In the genomic region with DNA sequence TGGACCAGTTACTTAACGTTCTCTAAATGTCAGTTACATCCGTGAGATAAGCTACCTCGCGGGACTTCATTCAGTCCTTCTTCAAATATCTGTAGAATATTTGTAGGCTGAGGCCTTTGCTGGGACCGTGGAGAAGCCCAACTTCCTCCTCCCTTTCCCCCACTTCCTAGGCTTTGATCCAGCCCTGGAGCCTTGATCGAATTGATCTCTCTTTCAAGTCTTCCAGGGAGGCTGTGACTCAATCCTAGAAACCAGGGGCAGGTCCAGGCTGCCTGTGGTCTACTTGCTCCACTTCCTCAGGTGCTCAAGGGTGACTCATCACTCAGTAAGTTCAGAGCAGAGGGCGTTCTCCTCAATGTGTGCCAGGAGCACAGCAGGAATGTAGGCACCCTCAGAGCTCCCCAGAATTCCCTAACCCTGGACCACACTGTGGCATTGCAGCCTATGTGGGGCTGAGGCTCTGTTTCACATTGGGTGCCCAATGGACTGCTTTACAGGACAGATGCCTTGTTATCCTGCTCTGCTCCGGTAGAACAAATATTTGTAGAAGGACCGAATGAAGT, we compare ENCODE assay signal across 8 cellular contexts. TPM values are rescaled to one million over a fixed set of nuclear protein-coding genes. Genes with fewer than 3 reads are reported as not detected.
DNase-seq lines count a peak whose midpoint lies in the region; ATAC-seq, FAIRE-seq and TF ChIP-seq lines count a peak whose summit lies in the region.

No MANE protein-coding gene starts in this region.

- H3K27ac Mint-ChIP-seq in GM23338: no peak overlapping the region

- peaks cover 5% of the 10 kb centered on the region for H3K27me3 Mint-ChIP-seq in GM23338 (ENCODE audit: insufficient read depth, low read depth, poor library complexity)

- H3K4me3 ChIP-seq in GM23338 (no peak overlapping the region), OCI-LY1 (ENCODE audit: low read depth, low read length, poor library complexity, severe bottlenecking) (no peak overlapping the region), H1 (ENCODE audit: extremely low read depth in 1 of 4, insufficient read depth in 2 of 4, low read depth in 3 of 4, low read length in 4 of 4) (no peak overlapping the region)

- no peak overlapping the region for H2BK120ac ChIP-seq in H1 (replicated peaks; ENCODE audit: low read depth, low read length)

- H3K9ac ChIP-seq in OCI-LY1 (ENCODE audit: low read length) (no peak overlapping the region), H1 (replicated peaks in 1 of 4; ENCODE audit: extremely low read depth in 1 of 4, low read depth in 3 of 4, low read length in 3 of 4) (no peak overlapping the region)

- H3K23ac ChIP-seq in H1 (ENCODE audit: insufficient read length): no peak overlapping the region

- H3K4me3 Mint-ChIP-seq in GM23338: no peak overlapping the region

- no peak for TF ChIP-seq EP300 in H1 (IDR thresholded peaks at IDR 0.05; ENCODE audit: borderline replicate concordance in 1 of 2, low read depth in 2 of 2, low read length in 2 of 2)

- no peak overlapping the region for H3K18ac ChIP-seq in H1 (ENCODE audit: extremely low read depth, low read length)

- no peak for TF ChIP-seq RAD21 in H1 (IDR thresholded peaks at IDR 0.05 in 1 of 2, conservative IDR thresholded peaks at IDR 0.05 in 1 of 2; ENCODE audit: low read depth in 2 of 2, low read length in 2 of 2)

- H2BK15ac ChIP-seq in H1 (ENCODE audit: low read length): no peak overlapping the region

- H3K36me3 Mint-ChIP-seq in GM23338 (ENCODE audit: low read depth): 0 out of 3 replicates have a peak, but pooled peaks cover 2% of the 10 kb centered on the region

- H3K9me3 ChIP-seq in OCI-LY1 (ENCODE audit: low read length) (no peaks in the 10 kb centered on the region), H1 (ENCODE audit: insufficient read depth in 2 of 2, low read depth in 1 of 2, low read length in 1 of 2) (no peaks in the 10 kb centered on the region)

- H2AFZ ChIP-seq in GM23338 (0 out of 2 replicates have a peak overlapping the region, but pooled peaks have one; percentile 59), OCI-LY1 (ENCODE audit: low read length) (no peak overlapping the region), H1 (ENCODE audit: low read length) (peak overlapping the region; percentile 72; the same call in 1 of the 2 replicates)

- DNase-seq in GM04504 (ENCODE audit: low read depth) (peak; percentile 48), GM23338 (ENCODE audit: low spot score) (no peak), H1 (ENCODE audit: low read depth in 1 of 2, low spot score in 2 of 2) (no peak), NCI-H128 (lab: John Stamatoyannopoulos, UW; ENCODE audit: unreplicated experiment) (no peak), NCI-H82 treated with DMSO at 0.1 percent for 48 hours (lab: John Stamatoyannopoulos, UW; ENCODE audit: unreplicated experiment) (no peak)
- peak; percentile 27 for DNase-seq in stimulated activated CD4-positive, alpha-beta T cell treated with anti-CD3 and anti-CD28 coated beads, Interleukin-4, amount 100 ng/mL, for 24 hours
- DNase-seq in central memory CD4-positive, alpha-beta T cell: no peak

- POLR2A ChIA-PET in H1 (lab: Charles Lee; ENCODE audit: partially characterized antibody): interaction anchor here (1.1 to 3.9 kb wide), 2 partner anchors 10 to 11 kb away, joined by 3 to 20 read pairs; a partner anchor contains a TSS

- H4K8ac ChIP-seq in H1 (ENCODE audit: extremely low read depth, insufficient read depth, low read length): no peak overlapping the region

- no peak overlapping the region for H4K5ac ChIP-seq in H1 (ENCODE audit: insufficient read length, low read depth, low read length)

- H2AK5ac ChIP-seq in H1 (ENCODE audit: low read depth, low read length): 0 out of 2 replicates have a peak overlapping the region, but pooled peaks have one; percentile 3

- H3K9me3 Mint-ChIP-seq in GM23338: peaks cover 2% of the 10 kb centered on the region; the same call in 2 of the 3 replicates

- H3K4me2 ChIP-seq in GM23338: no peak overlapping the region
- H3K4me2 ChIP-seq in OCI-LY1 (ENCODE audit: low read length): no peak overlapping the region
- H3K4me2 ChIP-seq in H1 (ENCODE audit: insufficient read depth in 1 of 2, low read depth in 2 of 2, low read length in 2 of 2): no peak overlapping the region

- H3K9me2 ChIP-seq in GM23338 (ENCODE audit: insufficient read depth) (no peaks in the 10 kb centered on the region), OCI-LY1 (ENCODE audit: low read depth, low read length) (no peaks in the 10 kb centered on the region)

- CTCF ChIA-PET in H1 (lab: Charles Lee; ENCODE audit: partially characterized antibody): interaction anchor here (1.2 kb wide), 1 partner anchor 25 kb away, joined by 3 read pairs; no protein-coding TSS in a partner anchor

- H3K56ac ChIP-seq in H1 (replicated peaks; ENCODE audit: insufficient read length, low read depth, low read length): no peak overlapping the region

- no peak overlapping the region for H3K4ac ChIP-seq in H1 (replicated peaks; ENCODE audit: insufficient read length, low read depth, low read length)

- no peak overlapping the region for H3K14ac ChIP-seq in H1 (ENCODE audit: insufficient read length)

- no peaks in the 10 kb centered on the region for H3K79me1 ChIP-seq in H1 (ENCODE audit: low read depth, low read length)

- H3K27me3 ChIP-seq in GM23338 (ENCODE audit: insufficient read depth) (no peaks in the 10 kb centered on the region), OCI-LY1 (ENCODE audit: insufficient read depth, low read length) (no peaks in the 10 kb centered on the region), H1 (replicated peaks in 1 of 4; ENCODE audit: control insufficient read depth in 3 of 4, extremely low read depth in 1 of 4, insufficient read depth in 3 of 4, low read length in 3 of 4) (no peaks in the 10 kb centered on the region)

- no peak for FAIRE-seq in H1 (lab: Jason Lieb, UNC)

- H3K23me2 ChIP-seq in H1 (ENCODE audit: low read depth, low read length): peaks cover 3% of the 10 kb centered on the region; the same call in 1 of the 2 replicates

- H2BK5ac ChIP-seq in H1 (ENCODE audit: low read depth, low read length): 0 out of 2 replicates have a peak overlapping the region, but pooled peaks have one; percentile 0

- ATAC-seq in GM23338: 0 out of 3 replicates have a peak, but pooled peaks have one; percentile 25

- H3K27ac ChIP-seq in GM23338 (ENCODE audit: low read depth): no peak overlapping the region
- H3K27ac ChIP-seq in OCI-LY1 (ENCODE audit: low read depth, low read length, poor library complexity, severe bottlenecking): peak overlapping the region; percentile 10
- no peak overlapping the region for H3K27ac ChIP-seq in H1 (ENCODE audit: low read depth, low read length)

- H4K91ac ChIP-seq in H1 (replicated peaks; ENCODE audit: insufficient read length, low read length): no peak overlapping the region

- H3K79me2 ChIP-seq in GM23338 (replicated peaks; ENCODE audit: insufficient read depth): no peaks in the 10 kb centered on the region
- no peaks in the 10 kb centered on the region for H3K79me2 ChIP-seq in OCI-LY1 (ENCODE audit: insufficient read depth, low read length)
- H3K79me2 ChIP-seq in H1 (ENCODE audit: control insufficient read depth in 1 of 2, insufficient read depth in 2 of 2, low read length in 2 of 2): no peaks in the 10 kb centered on the region

- H2BK12ac ChIP-seq in H1 (ENCODE audit: low read depth, low read length): no peak overlapping the region

- TF ChIP-seq CTCF in GM23338 (conservative IDR thresholded peaks at IDR 0.05; ENCODE audit: low read depth in 2 of 2): no peak
- no peak for TF ChIP-seq CTCF in OCI-LY1 (IDR thresholded peaks at IDR 0.05; ENCODE audit: low read length)
- TF ChIP-seq CTCF in H1 (IDR thresholded peaks at IDR 0.05; ENCODE audit: control extremely low read depth in 1 of 3, insufficient read depth in 1 of 3, low read depth in 1 of 3, low read length in 3 of 3): no peak

- H3F3A ChIP-seq in GM23338 (replicated peaks; ENCODE audit: low read depth) (no peaks in the 10 kb centered on the region), OCI-LY1 (ENCODE audit: insufficient read depth, low read length) (no peaks in the 10 kb centered on the region)

- H3K36me3 ChIP-seq in GM23338 (ENCODE audit: insufficient read depth) (no peaks in the 10 kb centered on the region), OCI-LY1 (ENCODE audit: insufficient read depth, low read length) (no peaks in the 10 kb centered on the region), H1 (ENCODE audit: control insufficient read depth in 2 of 4, insufficient read depth in 4 of 4, low read length in 3 of 4) (no peaks in the 10 kb centered on the region)

- no peak overlapping the region for H2BK20ac ChIP-seq in H1 (ENCODE audit: low read length)

- no peak for TF ChIP-seq POLR2A in H1 (IDR thresholded peaks at IDR 0.05; ENCODE audit: control extremely low read depth in 1 of 2, low read depth in 2 of 2, low read length in 2 of 2)

- H3K4me1 Mint-ChIP-seq in GM23338: peaks cover 3% of the 10 kb centered on the region; the same call in 1 of the 3 replicates

- 86% methylated on average over 9 of the region's 9 CpGs; no CpG with 5 or more reads in 1 of the 2 experiments for WGBS in H1 (ENCODE audit: extremely low coverage in 1 of 2, insufficient coverage in 1 of 2, insufficient read length in 1 of 2, insufficient replicate concordance in 2 of 2, low coverage in 1 of 2, low lambda C conversion rate in 2 of 2, missing lambda C conversion rate in 1 of 2), 2 experiments

- no peaks in the 10 kb centered on the region for H3K4me1 ChIP-seq in GM23338 (ENCODE audit: insufficient read depth)
- peaks cover 22% of the 10 kb centered on the region for H3K4me1 ChIP-seq in OCI-LY1 (ENCODE audit: insufficient read depth, low read length, severe bottlenecking)
- H3K4me1 ChIP-seq in H1 (replicated peaks in 1 of 4; ENCODE audit: control insufficient read depth in 3 of 4, insufficient read depth in 4 of 4, low read length in 3 of 4): no peaks in the 10 kb centered on the region

- H4K20me1 ChIP-seq in GM23338 (replicated peaks; ENCODE audit: insufficient read depth) (no peaks in the 10 kb centered on the region), OCI-LY1 (ENCODE audit: insufficient read depth, low read length) (no peaks in the 10 kb centered on the region), H1 (replicated peaks in 1 of 2; ENCODE audit: control insufficient read depth in 1 of 2, insufficient read depth in 2 of 2, low read length in 2 of 2) (no peaks in the 10 kb centered on the region)

RNA-seq across cellular contexts. Expression of a gene that starts 11.2 kb away (rescaled TPM):
- 63.0 and 70.9 TPM in 2 replicates for total RNA-seq in GM23338 (2014; rRNA removed; shearing (Covaris generic))
- polyA plus RNA-seq in GM23338 (2016; fragmentation: Nextera tagmentation; extraction: Ambion mirVana) (50.2 and 60.2 TPM in 2 replicates), H1 (2011; rRNA removed) (10.2 and 16.2 TPM in 2 replicates)
- total RNA-seq in H1 (2021; fragmentation: NEBNext Ultra II Directional; extraction: Animal tissue kit (Norgen Biotek cat#: 25700)): 33.2 and 49.0 TPM in 2 replicates
- polyA plus RNA-seq in H1 (2011; cell fraction: cytosol; rRNA removed): 20.7 TPM
- 6.0 TPM for polyA plus RNA-seq in H1 (2011; cell fraction: nucleus; rRNA removed)
- 17.0 to 42.4 TPM (median 19.0 TPM) in 4 replicates for polyA plus RNA-seq in H1 (2012, experiment 1 of 2)
- polyA plus RNA-seq in H1 (2012, experiment 2 of 2): 8.8 TPM
- polyA plus RNA-seq in H1 (2013, experiment 1 of 2): 28.9 TPM
- 34.3 TPM for polyA plus RNA-seq in H1 (2013, experiment 2 of 2)
- 14.8 and 30.1 TPM in 2 replicates for polyA minus RNA-seq in H1 (2011; rRNA and poly(A)+ RNA removed)
- 13.4 TPM for polyA minus RNA-seq in H1 (2011; cell fraction: cytosol; rRNA and poly(A)+ RNA removed)
- 9.7 TPM for polyA minus RNA-seq in H1 (2011; cell fraction: nucleus; rRNA and poly(A)+ RNA removed)

RNA-seq across cellular contexts. Expression of a gene that starts 42.8 kb away (rescaled TPM):
- 1.0 and 5.9 TPM in 2 replicates for total RNA-seq in GM23338 (2014; rRNA removed; shearing (Covaris generic))
- 0.71 and 1.6 TPM in 2 replicates for polyA plus RNA-seq in GM23338 (2016; fragmentation: Nextera tagmentation; extraction: Ambion mirVana)
- total RNA-seq in H1 (2021; fragmentation: NEBNext Ultra II Directional; extraction: Animal tissue kit (Norgen Biotek cat#: 25700)): 0.71 and 0.78 TPM in 2 replicates
- 0.11 and 0.20 TPM in 2 replicates for polyA plus RNA-seq in H1 (2011; rRNA removed)
- 0.40 TPM for polyA plus RNA-seq in H1 (2011; cell fraction: cytosol; rRNA removed)
- 0.39 TPM for polyA plus RNA-seq in H1 (2011; cell fraction: nucleus; rRNA removed)
- 0.93 to 1.4 TPM (median 1.0 TPM) in 4 replicates for polyA plus RNA-seq in H1 (2012, experiment 1 of 2)
- polyA plus RNA-seq in H1 (2012, experiment 2 of 2): 0.21 TPM
- 0.63 TPM for polyA plus RNA-seq in H1 (2013, experiment 1 of 2)
- 0.79 TPM for polyA plus RNA-seq in H1 (2013, experiment 2 of 2)
- 0.60 and 0.63 TPM in 2 replicates for polyA minus RNA-seq in H1 (2011; rRNA and poly(A)+ RNA removed)
- 0.73 TPM for polyA minus RNA-seq in H1 (2011; cell fraction: cytosol; rRNA and poly(A)+ RNA removed)
- 0.50 TPM for polyA minus RNA-seq in H1 (2011; cell fraction: nucleus; rRNA and poly(A)+ RNA removed)

RNA-seq across cellular contexts. Expression of a gene that starts 49.8 kb away (rescaled TPM):
- total RNA-seq in GM23338 (2014; rRNA removed; shearing (Covaris generic)): 46.6 and 48.2 TPM in 2 replicates
- polyA plus RNA-seq in GM23338 (2016; fragmentation: Nextera tagmentation; extraction: Ambion mirVana) (11.0 and 12.6 TPM in 2 replicates), H1 (2011; rRNA removed) (42.6 and 73.9 TPM in 2 replicates)
- total RNA-seq in H1 (2021; fragmentation: NEBNext Ultra II Directional; extraction: Animal tissue kit (Norgen Biotek cat#: 25700)): 65.7 and 66.8 TPM in 2 replicates
- 25.1 TPM for polyA plus RNA-seq in H1 (2011; cell fraction: cytosol; rRNA removed)
- 102 TPM for polyA plus RNA-seq in H1 (2011; cell fraction: nucleus; rRNA removed)
- 54.4 to 58.9 TPM (median 57.1 TPM) in 4 replicates for polyA plus RNA-seq in H1 (2012, experiment 1 of 2)
- 24.2 TPM for polyA plus RNA-seq in H1 (2012, experiment 2 of 2)
- 67.0 TPM for polyA plus RNA-seq in H1 (2013, experiment 1 of 2)
- polyA plus RNA-seq in H1 (2013, experiment 2 of 2): 55.1 TPM
- 121 and 123 TPM in 2 replicates for polyA minus RNA-seq in H1 (2011; rRNA and poly(A)+ RNA removed)
- polyA minus RNA-seq in H1 (2011; cell fraction: cytosol; rRNA and poly(A)+ RNA removed): 62.4 TPM
- 75.8 TPM for polyA minus RNA-seq in H1 (2011; cell fraction: nucleus; rRNA and poly(A)+ RNA removed)

Comparison
In these comparisons a context has a peak if more than half of its experiments do, and no peak if none do; other contexts are left out.
1. DNase-seq: peak in GM04504 (single experiment) and stimulated activated CD4-positive, alpha-beta T cell treated with anti-CD3 and anti-CD28 coated beads, Interleukin-4, amount 100 ng/mL, for 24 hours (single experiment); none in GM23338 (single experiment), H1 (0 of 2), NCI-H128 (single experiment), central memory CD4-positive, alpha-beta T cell (single experiment) and NCI-H82 treated with DMSO at 0.1 percent for 48 hours (single experiment).